ENCODE assay signal across 8 cellular contexts in the genomic region with DNA sequence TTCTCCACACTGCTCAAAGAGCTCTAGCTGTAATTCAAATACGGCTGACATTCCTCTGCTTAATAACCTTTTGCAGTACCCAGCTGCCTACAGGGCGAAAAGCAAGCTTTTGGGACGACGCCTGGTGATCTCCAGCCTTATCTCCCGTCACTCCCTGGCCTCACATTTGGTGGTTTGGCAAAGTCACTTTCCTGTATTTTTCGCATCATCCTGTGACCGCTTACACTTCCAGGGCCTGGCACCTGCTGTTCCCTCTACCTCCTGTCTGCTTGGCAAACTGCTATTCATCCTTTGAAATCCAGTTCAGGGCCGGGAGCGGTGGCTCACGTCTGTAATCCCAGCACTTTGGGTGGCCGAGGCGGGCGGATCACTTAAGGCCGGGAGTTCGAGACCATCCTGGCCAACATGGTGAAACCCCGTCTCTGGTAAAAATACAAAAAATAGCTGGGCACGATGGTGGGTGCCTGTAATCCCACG. TPM values are rescaled to one million over a fixed set of nuclear protein-coding genes. Genes with fewer than 3 reads are reported as not detected.
DNase-seq lines count a peak whose midpoint lies in the region; ATAC-seq and TF ChIP-seq lines count a peak whose summit lies in the region.

No MANE protein-coding gene starts in this region.

- no peaks in the 10 kb centered on the region for H3K36me3 Mint-ChIP-seq in activated CD4-positive, alpha-beta T cell treated with anti-CD3 and anti-CD28 coated beads for 36 hours (ENCODE audit: low read depth)
- no peaks in the 10 kb centered on the region for H3K36me3 Mint-ChIP-seq in immature natural killer cell

- 6 to 10% (median 8%) methylated on average over 18 of the region's 18 CpGs for WGBS in stomach, 5 donors

- no peaks in the 10 kb centered on the region for H3K36me3 ChIP-seq in stomach

- TF ChIP-seq CTCF in stomach (IDR thresholded peaks at IDR 0.05) = no peak

- H3K4me1 Mint-ChIP-seq in activated CD4-positive, alpha-beta T cell treated with anti-CD3 and anti-CD28 coated beads for 36 hours = peaks cover 9% of the 10 kb centered on the region
- H3K4me1 Mint-ChIP-seq in immature natural killer cell = peaks cover 13 to 14% of the 10 kb centered on the region in 2 donors

- ATAC-seq in activated CD4-positive, alpha-beta T cell treated with anti-CD3 and anti-CD28 coated beads for 36 hours = peak; percentile 9
- ATAC-seq in GM18511 (IDR thresholded peaks at IDR 0.05; ENCODE audit: unreplicated experiment) (no peak), HG03520 (IDR thresholded peaks at IDR 0.05; ENCODE audit: unreplicated experiment) (no peak)

- peak overlapping the region; percentile 52 to 85 (median 70) for H3K4me3 ChIP-seq in stomach

- H3K27ac Mint-ChIP-seq in activated CD4-positive, alpha-beta T cell treated with anti-CD3 and anti-CD28 coated beads for 36 hours = peak overlapping the region; percentile 47
- peak overlapping the region; percentile 49 to 88 (median 84) for H3K27ac Mint-ChIP-seq in immature natural killer cell

- peaks cover 0 to 33% (median 26%) of the 10 kb centered on the region in 4 donors for H3K4me1 ChIP-seq in stomach

- H3K27me3 Mint-ChIP-seq in activated CD4-positive, alpha-beta T cell treated with anti-CD3 and anti-CD28 coated beads for 36 hours = peaks cover 14% of the 10 kb centered on the region
- peaks cover 2 to 11% (median 7%) of the 10 kb centered on the region in 3 donors for H3K27me3 Mint-ChIP-seq in immature natural killer cell (ENCODE audit: low read depth in 3 of 3)

- DNase-seq in activated CD4-positive, alpha-beta T cell treated with anti-CD3 and anti-CD28 coated beads for 36 hours = no peak
- no peak for DNase-seq in activated CD4-positive, alpha-beta T cell treated with anti-CD3 and anti-CD28 coated beads, Interleukin-2, amount 50 U/mL, for 48 hours
- DNase-seq in amniotic epithelial cell (ENCODE audit: low read depth) (peak; percentile 15), immature natural killer cell (no peak), stomach (peak; percentile 35), COLO668 (lab: John Stamatoyannopoulos, UW; ENCODE audit: unreplicated experiment) (no peak)

- intact Hi-C loops in activated CD4-positive, alpha-beta T cell treated with anti-CD3 and anti-CD28 coated beads for 36 hours (cut with DNase I, micrococcal nuclease) = no loop called here
- intact Hi-C loops in stomach (cut with DNase I; ENCODE audit: low total_unique reads) = no loop called here

- peaks cover 3 to 36% (median 28%) of the 10 kb centered on the region in 3 donors for H3K27me3 ChIP-seq in stomach

- H3K9me3 ChIP-seq in stomach = no peaks in the 10 kb centered on the region

- H3K27ac ChIP-seq in stomach = peak overlapping the region; percentile 82 to 94 (median 92)

- TF ChIP-seq POLR2A in stomach (IDR thresholded peaks at IDR 0.05) = no peak

- peak overlapping the region; percentile 74 for H3K4me3 Mint-ChIP-seq in activated CD4-positive, alpha-beta T cell treated with anti-CD3 and anti-CD28 coated beads for 36 hours
- peak overlapping the region; percentile 81 to 89 (median 83) for H3K4me3 Mint-ChIP-seq in immature natural killer cell

- POLR2A ChIA-PET in activated CD4-positive, alpha-beta T cell treated with anti-CD3 and anti-CD28 coated beads for 36 hours (lab: Charles Lee) = interaction anchor here (0.6 kb wide), 1 partner anchor 447 kb away, joined by 3 read pairs; no protein-coding TSS in a partner anchor

- CTCF ChIA-PET in activated CD4-positive, alpha-beta T cell treated with anti-CD3 and anti-CD28 coated beads for 36 hours (lab: Charles Lee) = interaction anchor here (0.6 to 1.6 kb wide), 5 partner anchors 10 to 109 kb away, joined by 3 to 6 read pairs (median 3); no protein-coding TSS in a partner anchor

- H3K9me3 Mint-ChIP-seq in activated CD4-positive, alpha-beta T cell treated with anti-CD3 and anti-CD28 coated beads for 36 hours (ENCODE audit: low read depth) = no peaks in the 10 kb centered on the region
- no peaks in the 10 kb centered on the region for H3K9me3 Mint-ChIP-seq in immature natural killer cell

- TF ChIP-seq EP300 in stomach (IDR thresholded peaks at IDR 0.05) = no peak

RNA-seq across cellular contexts. Expression of gene BHLHA9, which starts 2.7 kb away (rescaled TPM):
- total RNA-seq in activated CD4-positive, alpha-beta T cell treated with anti-CD3 and anti-CD28 coated beads for 36 hours = not detected
- not detected for polyA plus RNA-seq in immature natural killer cell
- total RNA-seq in stomach = not detected
- polyA plus RNA-seq in stomach = not detected

RNA-seq across cellular contexts. Expression of gene TRARG1, which starts 12.0 kb away (rescaled TPM):
- not detected for total RNA-seq in activated CD4-positive, alpha-beta T cell treated with anti-CD3 and anti-CD28 coated beads for 36 hours
- under 1 TPM in 1 of 3 donors, not detected in 2; 0.62 TPM for polyA plus RNA-seq in immature natural killer cell
- total RNA-seq in stomach = under 1 TPM in 1 of 5 donors, not detected in 4; 0.18 TPM
- polyA plus RNA-seq in stomach = under 1 TPM; 0.03 to 0.76 (median 0.25) TPM

Comparison
In these comparisons a context has a peak if more than half of its experiments do, and no peak if none do; other contexts are left out.
1. DNase-seq: peak in amniotic epithelial cell (single experiment) and stomach (single experiment); none in activated CD4-positive, alpha-beta T cell treated with anti-CD3 and anti-CD28 coated beads for 36 hours (single experiment), activated CD4-positive, alpha-beta T cell treated with anti-CD3 and anti-CD28 coated beads, Interleukin-2, amount 50 U/mL, for 48 hours (0 of 2), immature natural killer cell (0 of 3) and COLO668 (single experiment).